ENCODE assay signal across 22 cellular contexts in genomic region chr10:5092848-5093790, GRCh38. TPM values are rescaled to one million over a fixed set of nuclear protein-coding genes. Genes with fewer than 3 reads are reported as not detected.
DNase-seq lines count a peak whose midpoint lies in the region; ATAC-seq, FAIRE-seq and TF ChIP-seq lines count a peak whose summit lies in the region.
"Had no signal": no experiment of that assay in that cellular context is flagged by ENCODE, and none has a peak within 500 bp of the region (broad histone marks: within the 10 kb centered on the region; RNA-seq: fewer than 3 reads in every experiment).

No MANE protein-coding gene starts in this region.

- TF ChIP-seq CTCF in A549 (IDR thresholded peaks at IDR 0.05): no peak
- no peak for TF ChIP-seq CTCF in VCaP (conservative IDR thresholded peaks at IDR 0.05)
- TF ChIP-seq CTCF in right lobe of liver (IDR thresholded peaks at IDR 0.05): no peak

- H3K27me3 ChIP-seq in right lobe of liver: no peaks in the 10 kb centered on the region
- H3K27me3 ChIP-seq: BLaER1 had no signal

- TF ChIP-seq POLR2A in A549 (IDR thresholded peaks at IDR 0.05; ENCODE audit: low read length): no peak
- no peak for TF ChIP-seq POLR2A in right lobe of liver (IDR thresholded peaks at IDR 0.05)

- FAIRE-seq in A549 (lab: Jason Lieb, UNC): peak; percentile 32
- FAIRE-seq: A204.1, D721Med, G401.6, HTR-8/SVneo had no signal

- peak overlapping the region; percentile 92 for H3K4me2 ChIP-seq in A549

- DNase-seq in A549 (ENCODE audit: low read depth in 1 of 2, low spot score in 1 of 2) (peak in 1 of 2 experiments; percentile 69), epithelial cell of prostate (ENCODE audit: low read depth, low spot score) (no peak), right lobe of liver (no peak), nucleus accumbens (lab: John Stamatoyannopoulos, UW) (no peak), DMS 273 treated with DMSO at 0.1 percent for 48 hours (lab: John Stamatoyannopoulos, UW) (no peak)
- DNase-seq in activated naive CD8-positive, alpha-beta T cell treated with anti-CD3 and anti-CD28 coated beads, Interleukin-2, amount 50 U/mL, for 24 hours: no peak
- DNase-seq: CD8-positive, alpha-beta memory T cell; DND-41; HFFc6; Kasumi-1; NCI-H1092; NCI-H2081; Right ventricle myocardium superior had no signal

- peaks cover 38% of the 10 kb centered on the region for H3K9me3 ChIP-seq in A549
- peaks cover 0 to 5% (median 2%) of the 10 kb centered on the region in 4 donors for H3K9me3 ChIP-seq in right lobe of liver
- H3K9me3 ChIP-seq: BLaER1 had no signal

- H3K4me3 Mint-ChIP-seq in activated naive CD8-positive, alpha-beta T cell treated with anti-CD3 and anti-CD28 coated beads, Interleukin-2, amount 50 U/mL, for 24 hours: no peak overlapping the region
- H3K4me3 Mint-ChIP-seq: HFFc6, IgD-negative memory B cell had no signal

- TF ChIP-seq EP300 in A549 (IDR thresholded peaks at IDR 0.05): peak; percentile 74 to 85; a peak in 4 of 5 replicates

- POLR2A ChIA-PET in A549 (lab: Yijun Ruan, JAX): interaction anchor here (0.6 to 2.0 kb wide), 5 partner anchors 14 to 191 kb away, joined by 3 to 14 read pairs (median 4); no protein-coding TSS in a partner anchor

- peaks cover 0 to 17% (median under 1%) of the 10 kb centered on the region in 4 donors for H3K36me3 ChIP-seq in right lobe of liver
- H3K36me3 ChIP-seq: BLaER1 had no signal

- H3K27ac ChIP-seq in A549: peak overlapping the region; percentile 88 to 98
- peak overlapping the region; percentile 94 for H3K27ac ChIP-seq in VCaP
- H3K27ac ChIP-seq in epithelial cell of prostate: peak overlapping the region; percentile 38
- H3K27ac ChIP-seq in right lobe of liver: peak overlapping the region in 2 of 3 donors; percentile 81
- H3K27ac ChIP-seq: BLaER1, HL-60 had no signal

- ATAC-seq in A549 (peak in 1 of 2 experiments; percentile 4; a peak in 1 of 6 replicates), right lobe of liver (peak in 3 of 4 donors; percentile 24 to 58 (median 41)), HG03039 (IDR thresholded peaks at IDR 0.05; ENCODE audit: unreplicated experiment) (no peak)
- no peak for ATAC-seq in activated naive CD8-positive, alpha-beta T cell treated with anti-CD3 and anti-CD28 coated beads, Interleukin-2, amount 50 U/mL, for 24 hours

- peaks cover 22% of the 10 kb centered on the region for H3K4me1 ChIP-seq in A549
- H3K4me1 ChIP-seq in right lobe of liver: peaks cover 0 to 18% (median under 1%) of the 10 kb centered on the region in 4 donors

- intact Hi-C loops in right lobe of liver (cut with DNase I): no loop called here

- H3K4me3 ChIP-seq in A549: peak overlapping the region; percentile 87; the same call in 2 of the 3 replicates
- peak overlapping the region in 2 of 3 donors; percentile 61 to 69 for H3K4me3 ChIP-seq in right lobe of liver

- peaks cover 1% of the 10 kb centered on the region for H3K36me3 Mint-ChIP-seq in activated naive CD8-positive, alpha-beta T cell treated with anti-CD3 and anti-CD28 coated beads, Interleukin-2, amount 50 U/mL, for 24 hours (ENCODE audit: low read depth)
- H3K36me3 Mint-ChIP-seq: IgD-negative memory B cell had no signal

- peaks cover 16% of the 10 kb centered on the region for H3K27me3 Mint-ChIP-seq in activated naive CD8-positive, alpha-beta T cell treated with anti-CD3 and anti-CD28 coated beads, Interleukin-2, amount 50 U/mL, for 24 hours

- CTCF ChIA-PET in A549 (lab: Yijun Ruan, JAX): interaction anchor here (0.6 to 6.9 kb wide), 9 partner anchors 11 to 278 kb away, joined by 3 to 81 read pairs (median 4); no protein-coding TSS in a partner anchor

- H3K27ac Mint-ChIP-seq in activated naive CD8-positive, alpha-beta T cell treated with anti-CD3 and anti-CD28 coated beads, Interleukin-2, amount 50 U/mL, for 24 hours: no peak overlapping the region
- H3K27ac Mint-ChIP-seq: CD8-positive, alpha-beta memory T cell; HFFc6; IgD-negative memory B cell had no signal

- H3K9me3 Mint-ChIP-seq in activated naive CD8-positive, alpha-beta T cell treated with anti-CD3 and anti-CD28 coated beads, Interleukin-2, amount 50 U/mL, for 24 hours: peaks cover 17% of the 10 kb centered on the region
- H3K9me3 Mint-ChIP-seq: HFFc6 had no signal

- H3K4me1 Mint-ChIP-seq in activated naive CD8-positive, alpha-beta T cell treated with anti-CD3 and anti-CD28 coated beads, Interleukin-2, amount 50 U/mL, for 24 hours: no peaks in the 10 kb centered on the region
- H3K4me1 Mint-ChIP-seq: IgD-negative memory B cell had no signal

- whole genome bisulfite sequencing in A549 (ENCODE audit: missing lambda C conversion rate): 17% methylated on average over 6 of the region's 6 CpGs
- 34% methylated on average over 6 of the region's 6 CpGs for WGBS in right lobe of liver (ENCODE audit: insufficient coverage, low coverage, low lambda C conversion rate, missing lambda C conversion rate)

- peak in 1 of 2 experiments; percentile 34; a peak in 2 of 5 replicates for TF ChIP-seq RAD21 in A549 (conservative IDR thresholded peaks at IDR 0.05 in 1 of 2, IDR thresholded peaks at IDR 0.05 in 1 of 2)

TF ChIP-seq in A549, 52 proteins besides CTCF, POLR2A, EP300 and RAD21 (continues in another document):
- TF ChIP-seq EHMT2 (IDR thresholded peaks at IDR 0.05; ENCODE audit: low read depth) (no peak), REST (IDR thresholded peaks at IDR 0.05) (no peak), SMC3 (IDR thresholded peaks at IDR 0.05) (peak; percentile 21; the same call in 1 of the 3 replicates), HEYL (CRISPR knock-in tag; IDR thresholded peaks at IDR 0.05) (no peak), HDAC2 (IDR thresholded peaks at IDR 0.05) (no peak), ESRRA (IDR thresholded peaks at IDR 0.05; ENCODE audit: borderline replicate concordance, low read length) (no peak), HES2 (IDR thresholded peaks at IDR 0.05) (peak; percentile 80; the same call in 1 of the 2 replicates), CEBPB (IDR thresholded peaks at IDR 0.05) (peak; percentile 90 to 95), NR3C1 (IDR thresholded peaks at IDR 0.05) (no peak), CBX8 (IDR thresholded peaks at IDR 0.05) (no peak), HOXA7 (CRISPR knock-in tag; IDR thresholded peaks at IDR 0.05) (no peak), BHLHE40 (IDR thresholded peaks at IDR 0.05; ENCODE audit: low read depth, low read length) (no peak), ZSCAN20 (CRISPR knock-in tag; IDR thresholded peaks at IDR 0.05) (no peak), FOSB (CRISPR knock-in tag; IDR thresholded peaks at IDR 0.05) (no peak), CHD2 (IDR thresholded peaks at IDR 0.05; ENCODE audit: low read length, partially characterized antibody) (no peak), ATOH8 (CRISPR knock-in tag; IDR thresholded peaks at IDR 0.05; ENCODE audit: low read depth) (no peak), ZNF302 (CRISPR knock-in tag; IDR thresholded peaks at IDR 0.05) (no peak), TFCP2L1 (CRISPR knock-in tag; IDR thresholded peaks at IDR 0.05) (no peak), NFE2L2 (conservative IDR thresholded peaks at IDR 0.05; ENCODE audit: low read length) (no peak)
- TF ChIP-seq, protein P1, sequence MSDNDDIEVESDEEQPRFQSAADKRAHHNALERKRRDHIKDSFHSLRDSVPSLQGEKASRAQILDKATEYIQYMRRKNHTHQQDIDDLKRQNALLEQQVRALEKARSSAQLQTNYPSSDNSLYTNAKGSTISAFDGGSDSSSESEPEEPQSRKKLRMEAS (IDR thresholded peaks at IDR 0.05): no peak; the same call in 1 of the 2 replicates

RNA-seq across cellular contexts. Expression of gene AKR1C3, which starts 1.1 kb away (rescaled TPM):
- polyA plus RNA-seq in A549 (2011; rRNA removed) (3,820 and 4,867 TPM in 2 replicates), A549 (2017; fragmentation: RNase III; extraction: RNeasy Plus Mini Kit Qiagen cat#74134 plus additional on column Dnase treatment) (1,744 to 2,157 TPM (median 1,998 TPM) in 3 replicates)
- 1,990 and 2,211 TPM in 2 replicates for polyA plus RNA-seq in A549 (2012; cell fraction: cytosol; rRNA removed)
- polyA plus RNA-seq in A549 (2012; cell fraction: nucleus; rRNA removed): 1,508 and 2,046 TPM in 2 replicates
- polyA minus RNA-seq in A549 (2011; rRNA and poly(A)+ RNA removed): 1,379 and 1,525 TPM in 2 replicates
- 100 to 1,000 TPM; 169 to 782 (median 334) TPM for total RNA-seq in right lobe of liver

Comparison
In these comparisons a context has a peak if more than half of its experiments do, and no peak if none do; other contexts are left out.
1. ATAC-seq: peak in right lobe of liver (3 of 4); none in HG03039 (single experiment) and activated naive CD8-positive, alpha-beta T cell treated with anti-CD3 and anti-CD28 coated beads, Interleukin-2, amount 50 U/mL, for 24 hours (single experiment).
2. H3K27ac ChIP-seq: peak in every context shown above with its lines; median percentile 94 in VCaP; 93 in A549; 81 in right lobe of liver; 38 in epithelial cell of prostate.